ENCODE assay signal across 17 cellular contexts in the genomic region with DNA sequence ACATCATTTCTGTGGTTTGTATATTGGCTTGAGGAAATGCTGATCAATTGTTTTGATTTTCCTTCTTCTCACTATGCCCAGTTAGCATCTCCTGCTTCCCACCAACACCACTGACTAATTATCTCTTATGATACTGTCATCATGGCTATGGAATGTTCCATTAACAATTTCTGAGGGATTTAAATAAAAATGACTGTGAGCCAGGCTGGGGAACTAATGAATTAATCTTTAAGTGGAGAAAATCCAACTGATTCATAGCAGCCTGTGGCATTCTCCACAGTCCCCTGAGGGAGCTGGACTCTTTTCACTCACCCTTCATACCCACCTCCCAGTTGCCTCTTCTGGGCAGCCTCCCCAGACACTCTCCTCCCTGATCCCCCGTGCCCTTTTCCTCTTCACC.
"Had no signal": no experiment of that assay in that cellular context is flagged by ENCODE, and none has a peak within 500 bp of the region (broad histone marks: within the 10 kb centered on the region; RNA-seq: fewer than 3 reads in every experiment).

No MANE protein-coding gene starts in this region.

- DNase-seq: activated CD4-positive, alpha-beta T cell treated with anti-CD3 and anti-CD28 coated beads for 48 hours; activated CD8-positive, alpha-beta T cell treated with anti-CD3 and anti-CD28 coated beads, Interleukin-2, amount 10 ng/mL, durations not matched to agents 7 days and 5 days; activated naive CD4-positive, alpha-beta T cell treated with anti-CD3 and anti-CD28 coated beads, Interleukin-2, amount 10 ng/mL, durations not matched to agents 7 days and 5 days; adrenal gland; body of pancreas; dermis blood vessel endothelial cell; endodermal cell; foreskin melanocyte; heart right ventricle; islet precursor cell; left ventricle myocardium superior; ovary; stimulated activated CD4-positive, alpha-beta T cell treated with anti-CD3 and anti-CD28 coated beads, Interleukin-4, amount 100 ng/mL, for 4 hours; stimulated activated naive CD8-positive, alpha-beta T cell treated with anti-CD3 and anti-CD28 coated beads, Interleukin-15, amount 100 ng/mL, for 72 hours; T-cell had no signal

- H3K9me3 Mint-ChIP-seq: endodermal cell had no signal

- H3K4me1 ChIP-seq: adrenal gland, body of pancreas had no signal

- H3K36me3 ChIP-seq: adrenal gland, heart right ventricle, ovary, thoracic aorta had no signal

- H3K36me3 Mint-ChIP-seq: activated naive CD4-positive, alpha-beta T cell treated with anti-CD3 and anti-CD28 coated beads, Interleukin-2, amount 10 ng/mL, durations not matched to agents 7 days and 5 days; T-cell had no signal

- H3K4me3 ChIP-seq: adrenal gland, body of pancreas, heart right ventricle, ovary, thoracic aorta had no signal

- H3K27ac Mint-ChIP-seq: activated CD8-positive, alpha-beta T cell treated with anti-CD3 and anti-CD28 coated beads, Interleukin-2, amount 10 ng/mL, durations not matched to agents 7 days and 5 days; activated naive CD4-positive, alpha-beta T cell treated with anti-CD3 and anti-CD28 coated beads, Interleukin-2, amount 10 ng/mL, durations not matched to agents 7 days and 5 days; endodermal cell; stimulated activated naive CD8-positive, alpha-beta T cell treated with anti-CD3 and anti-CD28 coated beads, Interleukin-15, amount 100 ng/mL, for 72 hours; T-cell had no signal

- H3K9me3 ChIP-seq: adrenal gland, body of pancreas, heart right ventricle, ovary, thoracic aorta had no signal

- H3K27me3 Mint-ChIP-seq: activated naive CD4-positive, alpha-beta T cell treated with anti-CD3 and anti-CD28 coated beads, Interleukin-2, amount 10 ng/mL, durations not matched to agents 7 days and 5 days had no signal

- ATAC-seq: activated CD8-positive, alpha-beta T cell treated with anti-CD3 and anti-CD28 coated beads, Interleukin-2, amount 10 ng/mL, durations not matched to agents 7 days and 5 days; body of pancreas; esophagus mucosa; heart right ventricle; left ventricle myocardium superior; stimulated activated naive CD8-positive, alpha-beta T cell treated with anti-CD3 and anti-CD28 coated beads, Interleukin-15, amount 100 ng/mL, for 72 hours; T-cell had no signal

- H3K4me1 Mint-ChIP-seq: activated naive CD4-positive, alpha-beta T cell treated with anti-CD3 and anti-CD28 coated beads, Interleukin-2, amount 10 ng/mL, durations not matched to agents 7 days and 5 days; stimulated activated naive CD8-positive, alpha-beta T cell treated with anti-CD3 and anti-CD28 coated beads, Interleukin-15, amount 100 ng/mL, for 72 hours; T-cell had no signal

- H3K27ac ChIP-seq: adrenal gland, body of pancreas, heart right ventricle, ovary, thoracic aorta had no signal

- H3K4me3 Mint-ChIP-seq: activated CD8-positive, alpha-beta T cell treated with anti-CD3 and anti-CD28 coated beads, Interleukin-2, amount 10 ng/mL, durations not matched to agents 7 days and 5 days; activated naive CD4-positive, alpha-beta T cell treated with anti-CD3 and anti-CD28 coated beads, Interleukin-2, amount 10 ng/mL, durations not matched to agents 7 days and 5 days; endodermal cell; stimulated activated naive CD8-positive, alpha-beta T cell treated with anti-CD3 and anti-CD28 coated beads, Interleukin-15, amount 100 ng/mL, for 72 hours; T-cell had no signal

- H3K27me3 ChIP-seq: adrenal gland, body of pancreas, ovary had no signal
